In the genomic region with DNA sequence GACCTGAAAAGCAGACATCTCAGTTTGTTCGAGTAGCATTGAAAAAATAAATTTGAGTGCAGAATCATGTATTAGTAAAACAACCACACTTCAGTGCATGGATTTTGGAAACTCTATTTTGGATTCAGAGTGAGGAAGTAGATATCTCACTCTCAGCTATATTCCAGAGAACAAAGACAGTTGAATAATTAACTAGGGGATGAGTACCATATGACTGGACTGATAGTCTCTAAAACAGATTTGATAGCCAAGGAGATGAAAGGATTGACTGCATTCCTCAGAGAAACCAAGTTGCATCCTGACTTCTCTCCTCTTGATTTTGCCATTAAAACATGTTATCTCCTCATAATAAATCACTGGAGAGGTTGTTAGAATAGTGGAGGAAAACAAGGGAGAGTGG, we compare ENCODE assay signal across 30 cellular contexts.
"Had no signal": no experiment of that assay in that cellular context is flagged by ENCODE, and none has a peak within 500 bp of the region (broad histone marks: within the 10 kb centered on the region; RNA-seq: fewer than 3 reads in every experiment).

No MANE protein-coding gene starts in this region.

- ATAC-seq: activated CD8-positive, alpha-beta T cell treated with anti-CD3 and anti-CD28 coated beads for 36 hours; activated naive CD4-positive, alpha-beta T cell treated with anti-CD3 and anti-CD28 coated beads, Interleukin-2, amount 50 U/mL, for 72 hours; activated T-cell treated with anti-CD3 and anti-CD28 coated beads, Interleukin-2, amount 50 U/mL, for 4 hours; activated T-cell treated with anti-CD3 and anti-CD28 coated beads, Interleukin-2, amount 50 U/mL, for 72 hours; activated T-helper 17 cell treated with anti-CD3 and anti-CD28 coated beads, Interleukin-2, amount 50 U/mL, for 72 hours had no signal

- DNase-seq: activated B cell treated with CpG ODN at 0.5 μM for 24 hours; activated CD4-positive, alpha-beta memory T cell treated with anti-CD3 and anti-CD28 coated beads for 36 hours; activated CD4-positive, alpha-beta T cell treated with anti-CD3 and anti-CD28 coated beads for 4 hours; activated CD4-positive, alpha-beta T cell treated with anti-CD3 and anti-CD28 coated beads, Interleukin-2, amount 10 ng/mL, durations not matched to agents 24 days and 14 days; activated CD4-positive, alpha-beta T cell treated with anti-CD3 and anti-CD28 coated beads, Interleukin-2, amount 50 U/mL, for 1 hour; activated CD4-positive, alpha-beta T cell treated with anti-CD3 and anti-CD28 coated beads, Interleukin-2, amount 50 U/mL, for 4 hours; activated CD4-positive, CD25-positive, alpha-beta regulatory T cell treated with anti-CD3 and anti-CD28 coated beads, Interleukin-2, amount 50 U/mL, for 72 hours; activated CD8-positive, alpha-beta memory T cell treated with anti-CD3 and anti-CD28 coated beads, Interleukin-2, amount 50 U/mL, for 4 hours; activated CD8-positive, alpha-beta T cell treated with anti-CD3 and anti-CD28 coated beads for 36 hours; activated effector memory CD4-positive, alpha-beta T cell treated with anti-CD3 and anti-CD28 coated beads, Interleukin-2, amount 50 U/mL, for 16 hours; activated gamma-delta T cell treated with Interleukin-2 at 50 U/mL for 16 hours; activated naive CD4-positive, alpha-beta T cell; activated naive CD4-positive, alpha-beta T cell treated with anti-CD3 and anti-CD28 coated beads for 36 hours; activated naive CD4-positive, alpha-beta T cell treated with anti-CD3 and anti-CD28 coated beads, Interleukin-2, amount 50 U/mL, for 16 hours; activated naive CD8-positive, alpha-beta T cell treated with anti-CD3 and anti-CD28 coated beads for 36 hours; activated T-cell treated with anti-CD3 and anti-CD28 coated beads for 4 hours; activated T-cell treated with anti-CD3 and anti-CD28 coated beads, Interleukin-2, amount 50 U/mL, for 1 hour; activated T-cell treated with anti-CD3 and anti-CD28 coated beads, Interleukin-2, amount 50 U/mL, for 4 hours; activated T-cell treated with anti-CD3 and anti-CD28 coated beads, Interleukin-2, amount 50 U/mL, for 72 hours; adrenal gland; amniotic stem cell; anterior cingulate cortex; caudate nucleus; T-helper 1 cell; T-helper 2 cell; T-helper 9 cell had no signal

- FAIRE-seq: bronchial epithelial cell, TTC549 had no signal
